In the genomic region with DNA sequence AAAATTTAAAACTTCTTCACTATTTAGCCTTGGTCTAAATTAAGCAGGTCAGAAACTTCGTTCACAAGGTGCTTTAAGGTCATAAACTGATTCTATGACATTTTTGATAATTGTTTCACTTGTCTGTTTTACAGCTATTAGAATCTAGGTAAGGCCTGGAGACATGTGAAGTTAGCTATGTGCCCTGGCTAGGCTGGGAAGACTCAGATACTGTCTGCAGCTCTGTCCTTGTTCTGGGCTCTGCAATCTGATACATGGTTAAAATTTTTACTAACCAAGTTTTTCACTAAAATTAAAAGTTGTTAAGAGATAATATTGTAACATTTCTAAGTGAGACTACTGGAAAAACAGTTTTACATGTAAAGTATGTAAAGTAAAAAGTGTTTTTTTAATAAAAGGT, we compare ENCODE assay signal across 27 cellular contexts.
"Had no signal": no experiment of that assay in that cellular context is flagged by ENCODE, and none has a peak within 500 bp of the region (broad histone marks: within the 10 kb centered on the region; RNA-seq: fewer than 3 reads in every experiment).

No MANE protein-coding gene starts in this region.

- H3K36me3 ChIP-seq: stomach, suprapubic skin, thoracic aorta, thyroid gland, tibial artery, tibial nerve, transverse colon, upper lobe of left lung, upper lobe of right lung, uterus, vagina had no signal

- ATAC-seq: stimulated activated effector memory CD8-positive, alpha-beta T cell treated with anti-CD3 and anti-CD28 coated beads, Interleukin-12 subunit alpha, Interleukin-12 subunit beta, amount 100 ng/mL, for 72 hours; stimulated activated memory B cell treated with anti-CD40 and anti-IgM and Interleukin-4, amounts not matched to agents 10 μg/mL and 1 μg/mL and 100 μg/mL, for 72 hours; stimulated activated naive B cell treated with anti-CD40 and anti-IgM and Interleukin-4, amounts not matched to agents 10 μg/mL and 1 μg/mL and 100 μg/mL, for 72 hours; stimulated activated naive CD8-positive, alpha-beta T cell treated with anti-CD3 and anti-CD28 coated beads, Interleukin-15, amount 100 ng/mL, for 72 hours; stimulated activated naive CD8-positive, alpha-beta T cell treated with anti-CD3 and anti-CD28 coated beads, Interleukin-15, Interleukin-2, amounts not matched to agents 100 U/mL and 50 U/mL, for 24 hours; upper lobe of right lung had no signal

- H3K27ac ChIP-seq: stomach, suprapubic skin, testis, thyroid gland, tibial artery, tibial nerve, transverse colon, upper lobe of left lung, upper lobe of right lung, uterus, vagina had no signal

- H3K4me1 ChIP-seq: stomach, suprapubic skin, testis, thyroid gland, tibial nerve, transverse colon, upper lobe of left lung, upper lobe of right lung, uterus, vagina had no signal

- H3K4me3 ChIP-seq: stomach, suprapubic skin, testis, thoracic aorta, thyroid gland, tibial artery, tibial nerve, transverse colon, upper lobe of left lung, upper lobe of right lung, uterus, vagina had no signal

- FAIRE-seq: urothelium cell line had no signal

- H3K9me3 ChIP-seq: suprapubic skin, testis, thoracic aorta, thyroid gland, tibial artery, tibial nerve, transverse colon, upper lobe of left lung, upper lobe of right lung, uterus, vagina had no signal

- H3K27me3 ChIP-seq: stomach, suprapubic skin, testis, thyroid gland, tibial artery, tibial nerve, transverse colon, upper lobe of left lung, upper lobe of right lung, uterus, vagina had no signal

- DNase-seq: stimulated activated CD4-positive, alpha-beta T cell treated with anti-CD3 and anti-CD28 coated beads, Interleukin-2, amount 100 ng/mL, for 48 hours; stimulated activated CD4-positive, alpha-beta T cell treated with anti-CD3 and anti-CD28 coated beads, Interleukin-4, amount 100 ng/mL, for 1 hour; stimulated activated CD4-positive, alpha-beta T cell treated with anti-CD3 and anti-CD28 coated beads, Interleukin-4, amount 100 ng/mL, for 24 hours; stimulated activated CD4-positive, alpha-beta T cell treated with anti-CD3 and anti-CD28 coated beads, Interleukin-4, amount 100 ng/mL, for 4 hours; stimulated activated CD8-positive, alpha-beta memory T cell treated with anti-CD3 and anti-CD28 coated beads, Interleukin-4, amount 100 ng/mL, for 48 hours; stimulated activated naive B cell treated with anti-CD40 and anti-IgM and Interleukin-4, amounts not matched to agents 10 μg/mL and 1 μg/mL and 100 μg/mL, for 72 hours; stimulated activated naive CD4-positive, alpha-beta T cell; stimulated activated naive CD4-positive, alpha-beta T cell treated with Interleukin-2 at 50 U/mL for 16 hours; stimulated activated naive CD8-positive, alpha-beta T cell treated with anti-CD3 and anti-CD28 coated beads, Interleukin-15, amount 100 ng/mL, for 72 hours; stimulated activated naive CD8-positive, alpha-beta T cell treated with anti-CD3 and anti-CD28 coated beads, Interleukin-15, Interleukin-2, amounts not matched to agents 100 U/mL and 50 U/mL, for 24 hours; stomach; substantia nigra; testis; thyroid gland; tibial artery; transverse colon; trophoblast cell; upper lobe of left lung; upper lobe of right lung; uterus had no signal
